In the genomic region with DNA sequence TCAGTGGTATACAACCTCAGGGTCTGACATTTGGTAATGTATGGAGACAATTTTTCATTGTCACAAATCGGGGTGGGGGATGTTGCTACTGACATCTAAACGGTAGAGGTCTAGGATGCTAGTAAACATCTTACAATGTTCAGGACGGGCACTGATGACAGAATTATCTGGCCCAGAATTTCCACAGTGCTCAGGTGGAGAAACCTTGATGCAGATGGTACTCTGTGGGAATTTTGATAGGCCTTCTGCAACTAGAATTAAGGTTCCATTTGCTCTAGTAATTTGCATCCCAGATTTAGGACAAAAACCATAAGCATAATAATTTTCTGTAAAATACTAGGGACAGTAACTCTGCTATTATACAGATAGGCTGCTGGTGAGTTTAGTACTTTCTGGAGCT, we compare ENCODE assay signal across 29 cellular contexts.
"Had no signal": no experiment of that assay in that cellular context is flagged by ENCODE, and none has a peak within 500 bp of the region (broad histone marks: within the 10 kb centered on the region; RNA-seq: fewer than 3 reads in every experiment).

No MANE protein-coding gene starts in this region.

- H3K36me3 ChIP-seq: neural progenitor cell had no signal

- H3K27ac Mint-ChIP-seq: activated CD4-positive, alpha-beta T cell treated with anti-CD3 and anti-CD28 coated beads, Interleukin-2, amount 10 ng/mL, durations not matched to agents 7 days and 5 days; activated naive CD4-positive, alpha-beta T cell treated with anti-CD3 and anti-CD28 coated beads, Interleukin-2, amount 10 ng/mL, durations not matched to agents 7 days and 5 days; neural progenitor cell; T-helper 17 cell had no signal

- H3K9me3 Mint-ChIP-seq: activated naive CD4-positive, alpha-beta T cell treated with anti-CD3 and anti-CD28 coated beads, Interleukin-2, amount 10 ng/mL, durations not matched to agents 7 days and 5 days; activated T-cell treated with anti-CD3 and anti-CD28 coated beads, Interleukin-2, amount 50 U/mL, for 4 hours; effector memory CD8-positive, alpha-beta T cell; natural killer cell; neural progenitor cell had no signal

- DNase-seq: activated CD4-positive, alpha-beta T cell treated with anti-CD3 and anti-CD28 coated beads, Interleukin-2, amount 10 ng/mL, durations not matched to agents 7 days and 5 days; activated CD4-positive, CD25-positive, alpha-beta regulatory T cell treated with anti-CD3 and anti-CD28 coated beads, Interleukin-2, amount 50 U/mL, for 72 hours; activated CD8-positive, alpha-beta memory T cell treated with anti-CD3 and anti-CD28 coated beads, Interleukin-2, amount 50 U/mL, for 4 hours; activated effector memory CD4-positive, alpha-beta T cell treated with anti-CD3 and anti-CD28 coated beads, Interleukin-2, amount 50 U/mL, for 16 hours; activated naive CD4-positive, alpha-beta T cell treated with anti-CD3 and anti-CD28 coated beads, Interleukin-2, amount 10 ng/mL, durations not matched to agents 7 days and 5 days; activated T-cell treated with anti-CD3 and anti-CD28 coated beads, Interleukin-2, amount 50 U/mL, for 4 hours; anterior cingulate cortex; cortex of kidney; effector memory CD8-positive, alpha-beta T cell; islet precursor cell; left ventricle myocardium inferior; mesendoderm; natural killer cell; occipital lobe; stimulated activated CD4-positive, alpha-beta T cell treated with anti-CD3 and anti-CD28 coated beads, Interleukin-15, amount 100 ng/mL, for 24 hours; stimulated activated CD4-positive, alpha-beta T cell treated with anti-CD3 and anti-CD28 coated beads, Interleukin-2, amount 100 ng/mL, for 24 hours; stimulated activated naive CD4-positive, alpha-beta T cell; T-helper 17 cell; T1000; tibial artery; upper lobe of right lung; WERI-Rb-1 had no signal

- H3K4me1 Mint-ChIP-seq: neural progenitor cell had no signal

- H3K4me3 Mint-ChIP-seq: activated CD4-positive, alpha-beta T cell treated with anti-CD3 and anti-CD28 coated beads, Interleukin-2, amount 10 ng/mL, durations not matched to agents 7 days and 5 days; activated naive CD4-positive, alpha-beta T cell treated with anti-CD3 and anti-CD28 coated beads, Interleukin-2, amount 10 ng/mL, durations not matched to agents 7 days and 5 days; activated T-cell treated with anti-CD3 and anti-CD28 coated beads, Interleukin-2, amount 50 U/mL, for 4 hours; effector memory CD8-positive, alpha-beta T cell; natural killer cell; neural progenitor cell; T-helper 17 cell had no signal

- H3K9me3 ChIP-seq: gastroesophageal sphincter, left ventricle myocardium inferior, right atrium auricular region, suprapubic skin, tibial artery, upper lobe of right lung had no signal

- ATAC-seq: activated T-cell treated with anti-CD3 and anti-CD28 coated beads, Interleukin-2, amount 50 U/mL, for 4 hours; effector memory CD8-positive, alpha-beta T cell; gastroesophageal sphincter; natural killer cell; T-helper 17 cell; upper lobe of right lung had no signal

- H3K4me3 ChIP-seq: cardiac muscle cell, gastroesophageal sphincter, hepatocyte, left ventricle myocardium inferior, lung, neural progenitor cell, right atrium auricular region, suprapubic skin, tibial artery, upper lobe of right lung had no signal

- H3K27me3 Mint-ChIP-seq: activated CD4-positive, alpha-beta T cell treated with anti-CD3 and anti-CD28 coated beads, Interleukin-2, amount 10 ng/mL, durations not matched to agents 7 days and 5 days; activated naive CD4-positive, alpha-beta T cell treated with anti-CD3 and anti-CD28 coated beads, Interleukin-2, amount 10 ng/mL, durations not matched to agents 7 days and 5 days; effector memory CD8-positive, alpha-beta T cell; T-helper 17 cell had no signal

- H3K27me3 ChIP-seq: cardiac muscle cell, gastroesophageal sphincter, hepatocyte, neural progenitor cell, right atrium auricular region, suprapubic skin, tibial artery, upper lobe of right lung had no signal

- H3K4me1 ChIP-seq: neural progenitor cell, right atrium auricular region, tibial artery, upper lobe of right lung had no signal

- H3K27ac ChIP-seq: cardiac muscle cell, gastroesophageal sphincter, hepatocyte, left ventricle myocardium inferior, neural progenitor cell, right atrium auricular region, suprapubic skin, tibial artery, upper lobe of right lung, WERI-Rb-1 had no signal
